2 cellular contexts compared by ENCODE assay signal in the genomic region with DNA sequence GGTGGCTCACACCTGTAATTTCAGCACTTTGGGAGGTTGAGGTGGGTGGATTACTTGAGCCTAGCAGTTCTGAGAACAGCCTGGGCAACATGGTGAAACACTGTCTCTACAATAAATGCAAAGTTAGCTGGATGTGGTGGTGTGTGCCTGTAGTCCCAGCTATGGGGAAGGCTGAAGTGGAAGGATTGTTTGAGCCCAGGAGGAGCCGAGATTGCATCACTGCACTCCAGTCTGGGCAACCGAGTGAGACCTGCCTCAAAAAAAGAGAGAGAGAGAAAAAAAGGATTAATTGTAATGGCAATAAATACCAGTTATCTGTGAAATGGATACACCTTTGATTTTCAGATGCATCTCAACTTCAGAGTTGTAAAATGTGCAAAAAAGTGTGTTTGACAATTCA.
TF ChIP-seq lines count a peak whose summit lies in the region.

No MANE protein-coding gene starts in this region.

TF ChIP-seq in IMR-90, 13 proteins besides CTCF, POLR2A, EP300 and RAD21:
- TF ChIP-seq CHD1 (IDR thresholded peaks at IDR 0.05; ENCODE audit: low read depth, low read length): no peak
- TF ChIP-seq BHLHE40 (IDR thresholded peaks at IDR 0.05; ENCODE audit: low read depth, low read length): no peak
- no peak for TF ChIP-seq SMC3 (IDR thresholded peaks at IDR 0.05; ENCODE audit: low read depth, low read length)
- no peak for TF ChIP-seq FOS (IDR thresholded peaks at IDR 0.05; ENCODE audit: low read depth, low read length)
- no peak for TF ChIP-seq NFE2L2 (IDR thresholded peaks at IDR 0.05; ENCODE audit: low read depth, low read length)
- TF ChIP-seq MXI1 (IDR thresholded peaks at IDR 0.05; ENCODE audit: borderline replicate concordance, low read depth, low read length): no peak
- no peak for TF ChIP-seq MAZ (IDR thresholded peaks at IDR 0.05; ENCODE audit: borderline replicate concordance, low read depth, low read length)
- TF ChIP-seq MAFK (IDR thresholded peaks at IDR 0.05; ENCODE audit: low read depth, low read length): no peak
- TF ChIP-seq RCOR1 (IDR thresholded peaks at IDR 0.05; ENCODE audit: insufficient replicate concordance, low read length): no peak
- no peak for TF ChIP-seq CEBPB (IDR thresholded peaks at IDR 0.05; ENCODE audit: low read depth, low read length)

TF ChIP-seq in GM12878, 131 proteins besides CTCF, POLR2A, EP300 and RAD21:
- TF ChIP-seq SIX5 (IDR thresholded peaks at IDR 0.05; ENCODE audit: low read depth, low read length, severe bottlenecking) (no peak), POLR2AphosphoS5 (IDR thresholded peaks at IDR 0.05; ENCODE audit: low read length) (no peak)
- TF ChIP-seq, protein P1, sequence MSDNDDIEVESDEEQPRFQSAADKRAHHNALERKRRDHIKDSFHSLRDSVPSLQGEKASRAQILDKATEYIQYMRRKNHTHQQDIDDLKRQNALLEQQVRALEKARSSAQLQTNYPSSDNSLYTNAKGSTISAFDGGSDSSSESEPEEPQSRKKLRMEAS (IDR thresholded peaks at IDR 0.05; ENCODE audit: low read depth, low read length): no peak
